8 cellular contexts compared by ENCODE assay signal in the genomic region with DNA sequence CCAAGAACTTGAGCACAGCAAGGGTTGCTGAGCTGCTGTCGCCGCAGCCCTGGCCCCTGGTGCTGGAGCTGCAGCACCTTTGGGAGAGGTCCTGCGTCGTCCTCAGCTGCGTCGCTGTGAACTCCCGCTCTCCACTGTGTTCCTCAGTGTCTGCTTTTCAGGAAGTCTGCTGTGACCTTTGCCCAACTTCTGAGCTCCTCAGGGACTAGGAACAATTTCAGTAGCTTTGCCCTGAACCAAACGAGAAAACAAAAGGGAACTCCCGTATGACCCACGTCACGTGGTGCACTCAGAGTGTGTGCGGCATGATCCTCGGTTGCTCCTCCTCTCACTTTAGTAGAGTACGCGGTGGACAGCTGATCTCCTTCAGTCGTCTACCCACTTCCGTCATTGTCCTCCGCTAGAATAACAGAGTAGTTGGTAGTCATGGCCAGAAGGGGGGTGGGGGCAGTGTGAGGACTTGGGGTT. TPM values are rescaled to one million over a fixed set of nuclear protein-coding genes. Genes with fewer than 3 reads are reported as not detected.
DNase-seq lines count a peak whose midpoint lies in the region; ATAC-seq and TF ChIP-seq lines count a peak whose summit lies in the region.

No MANE protein-coding gene starts in this region.

- H3K9me3 ChIP-seq in thyroid gland (no peaks in the 10 kb centered on the region), OCI-LY7 (ENCODE audit: low read length) (no peaks in the 10 kb centered on the region)

- in situ Hi-C loops in brain microvascular endothelial cell (cut with HindIII; ENCODE audit: low pct_ligation_motif_present, low sequenced_read_pairs): no loop called here

- BruUV-seq in OCI-LY7 (replicated peaks; lab: Mats Ljungman, UMichigan): no TSS peak

- no peak overlapping the region for H3K4me2 ChIP-seq in OCI-LY7 (ENCODE audit: low read length)

- H3K36me3 ChIP-seq in brain microvascular endothelial cell (replicated peaks) (peaks cover 29% of the 10 kb centered on the region), thyroid gland (peaks cover 17 to 22% of the 10 kb centered on the region in 2 donors), OCI-LY7 (ENCODE audit: insufficient read depth, low read length) (peaks cover 93% of the 10 kb centered on the region)

- H3K27ac Mint-ChIP-seq in activated CD4-positive, alpha-beta T cell treated with anti-CD3 and anti-CD28 coated beads, Interleukin-2, amount 10 ng/mL, durations not matched to agents 24 days and 14 days: peak overlapping the region; percentile 77

- POLR2A ChIA-PET in OCI-LY7 (lab: Charles Lee): no interaction called here

- WGBS in thyroid gland, 2 donors: 39 to 52% methylated on average over 18 of the region's 18 CpGs

- DNase-seq in activated CD4-positive, alpha-beta T cell treated with anti-CD3 and anti-CD28 coated beads, Interleukin-2, amount 10 ng/mL, durations not matched to agents 24 days and 14 days: peak; percentile 87
- DNase-seq in activated CD4-positive, alpha-beta T cell treated with anti-CD3 and anti-CD28 coated beads for 4 hours: no peak
- DNase-seq in brain microvascular endothelial cell: peak; percentile 80
- DNase-seq in left colon: peak; percentile 74 to 79
- peak; percentile 80 to 87 for DNase-seq in thyroid gland
- no peak for DNase-seq in OCI-LY7 (ENCODE audit: low spot score)

- H3K79me2 ChIP-seq in OCI-LY7 (ENCODE audit: insufficient read depth, low read depth, low read length): no peaks in the 10 kb centered on the region

- ATAC-seq in left colon (peak; percentile 84), GM19324 (IDR thresholded peaks at IDR 0.05; ENCODE audit: low FRiP score, unreplicated experiment) (no peak), HG02884 (IDR thresholded peaks at IDR 0.05; ENCODE audit: unreplicated experiment) (no peak)

- no peak for TF ChIP-seq POLR2A in thyroid gland (IDR thresholded peaks at IDR 0.05)

- CTCF ChIA-PET in OCI-LY7 (lab: Charles Lee; ENCODE audit: unreplicated experiment): no interaction called here

- H3K4me3 ChIP-seq in brain microvascular endothelial cell (ENCODE audit: low read depth, low read length): no peak overlapping the region
- no peak overlapping the region for H3K4me3 ChIP-seq in thyroid gland (replicated peaks in 1 of 3)
- H3K4me3 ChIP-seq in OCI-LY7 (ENCODE audit: low read depth, low read length, poor library complexity, severe bottlenecking): no peak overlapping the region

- intact Hi-C loops in activated CD4-positive, alpha-beta T cell treated with anti-CD3 and anti-CD28 coated beads, Interleukin-2, amount 10 ng/mL, durations not matched to agents 24 days and 14 days (cut with micrococcal nuclease): no loop called here
- intact Hi-C loops in left colon (cut with DNase I, micrococcal nuclease): no loop called here
- intact Hi-C loops in thyroid gland (cut with DNase I): no loop called here
- intact Hi-C loops in OCI-LY7 (cut with micrococcal nuclease; ENCODE audit: unreplicated experiment): no loop called here

- H3K4me3 Mint-ChIP-seq in activated CD4-positive, alpha-beta T cell treated with anti-CD3 and anti-CD28 coated beads, Interleukin-2, amount 10 ng/mL, durations not matched to agents 24 days and 14 days: no peak overlapping the region

- H3K4me1 Mint-ChIP-seq in activated CD4-positive, alpha-beta T cell treated with anti-CD3 and anti-CD28 coated beads, Interleukin-2, amount 10 ng/mL, durations not matched to agents 24 days and 14 days: peaks cover 11% of the 10 kb centered on the region

- H3K9me3 Mint-ChIP-seq in activated CD4-positive, alpha-beta T cell treated with anti-CD3 and anti-CD28 coated beads, Interleukin-2, amount 10 ng/mL, durations not matched to agents 24 days and 14 days: no peaks in the 10 kb centered on the region

- H3K36me3 Mint-ChIP-seq in activated CD4-positive, alpha-beta T cell treated with anti-CD3 and anti-CD28 coated beads, Interleukin-2, amount 10 ng/mL, durations not matched to agents 24 days and 14 days (ENCODE audit: low read depth): peaks cover 54% of the 10 kb centered on the region

- H3K27me3 Mint-ChIP-seq in activated CD4-positive, alpha-beta T cell treated with anti-CD3 and anti-CD28 coated beads, Interleukin-2, amount 10 ng/mL, durations not matched to agents 24 days and 14 days: no peaks in the 10 kb centered on the region

- TF ChIP-seq CTCF in brain microvascular endothelial cell (IDR thresholded peaks at IDR 0.05; ENCODE audit: low read depth, low read length, missing control alignments): no peak
- TF ChIP-seq CTCF in thyroid gland (IDR thresholded peaks at IDR 0.05): no peak
- TF ChIP-seq CTCF in OCI-LY7 (conservative IDR thresholded peaks at IDR 0.05; ENCODE audit: low read length): no peak

- H3K4me1 ChIP-seq in thyroid gland: peaks cover 13 to 30% of the 10 kb centered on the region in 2 donors
- peaks cover 6% of the 10 kb centered on the region for H3K4me1 ChIP-seq in OCI-LY7 (ENCODE audit: insufficient read depth, low read length, poor library complexity, severe bottlenecking)

- H3K9me2 ChIP-seq in OCI-LY7 (ENCODE audit: insufficient read depth, low read length): no peaks in the 10 kb centered on the region

- H3K27ac ChIP-seq in brain microvascular endothelial cell: peak overlapping the region; percentile 26
- H3K27ac ChIP-seq in thyroid gland: peak overlapping the region; percentile 42 to 78 (median 60)
- H3K27ac ChIP-seq in OCI-LY7 (ENCODE audit: low read depth, low read length, poor library complexity, severe bottlenecking): no peak overlapping the region

- H2AFZ ChIP-seq in OCI-LY7 (ENCODE audit: low read length): no peak overlapping the region

- H4K20me1 ChIP-seq in OCI-LY7 (ENCODE audit: insufficient read depth, low read length): no peaks in the 10 kb centered on the region

- no peaks in the 10 kb centered on the region for H3K27me3 ChIP-seq in brain microvascular endothelial cell (replicated peaks)
- H3K27me3 ChIP-seq in thyroid gland: no peaks in the 10 kb centered on the region

RNA-seq across cellular contexts. Expression of a gene that starts 44.2 kb away (rescaled TPM):
- 62.8 and 66.8 TPM in 2 replicates for total RNA-seq in activated CD4-positive, alpha-beta T cell treated with anti-CD3 and anti-CD28 coated beads, Interleukin-2, amount 10 ng/mL, durations not matched to agents 24 days and 14 days
- total RNA-seq in left colon (10 to 100 TPM; 67.1 to 77.9 TPM), thyroid gland (10 to 100 TPM; 79.3 to 95.9 (median 84.2) TPM), OCI-LY7 (2022) (78.9 and 81.9 TPM in 2 replicates)
- total RNA-seq in OCI-LY7 (2014; rRNA removed; shearing (Covaris generic)): 59.0 and 61.7 TPM in 2 replicates

Comparison
In these comparisons a context has a peak if more than half of its experiments do, and no peak if none do; other contexts are left out.
1. DNase-seq: peak in activated CD4-positive, alpha-beta T cell treated with anti-CD3 and anti-CD28 coated beads, Interleukin-2, amount 10 ng/mL, durations not matched to agents 24 days and 14 days (single experiment), brain microvascular endothelial cell (single experiment), left colon (2 of 2) and thyroid gland (2 of 2); none in activated CD4-positive, alpha-beta T cell treated with anti-CD3 and anti-CD28 coated beads for 4 hours (0 of 2) and OCI-LY7 (single experiment).